ENCODE assay signal across 24 cellular contexts in genomic region chr9:14912849-14913248, GRCh38. TPM values are rescaled to one million over a fixed set of nuclear protein-coding genes. Genes with fewer than 3 reads are reported as not detected.
"Had no signal": no experiment of that assay in that cellular context is flagged by ENCODE, and none has a peak within 500 bp of the region (broad histone marks: within the 10 kb centered on the region; RNA-seq: fewer than 3 reads in every experiment).

No MANE protein-coding gene starts in this region.

- H3K36me3 ChIP-seq: brain microvascular endothelial cell, cardiac muscle cell had no signal

- H3K27me3 ChIP-seq: brain microvascular endothelial cell, cardiac muscle cell had no signal

- H3K9me3 ChIP-seq: SK-N-SH had no signal

- H3K4me3 ChIP-seq: cardiac muscle cell had no signal

- H3K27ac ChIP-seq: brain microvascular endothelial cell, cardiac muscle cell had no signal

- ATAC-seq: activated CD4-positive, CD25-positive, alpha-beta regulatory T cell treated with anti-CD3 and anti-CD28 coated beads, Interleukin-2, amount 50 U/mL, for 24 hours; activated CD8-positive, alpha-beta T cell treated with anti-CD3 and anti-CD28 coated beads for 36 hours; activated T-cell treated with anti-CD3 and anti-CD28 coated beads, Interleukin-2, amount 50 U/mL, for 72 hours had no signal

- DNase-seq: activated CD4-positive, alpha-beta T cell treated with anti-CD3 and anti-CD28 coated beads for 4 hours; activated CD8-positive, alpha-beta memory T cell treated with anti-CD3 and anti-CD28 coated beads, Interleukin-2, amount 50 U/mL, for 4 hours; activated CD8-positive, alpha-beta T cell treated with anti-CD3 and anti-CD28 coated beads for 36 hours; activated gamma-delta T cell treated with Interleukin-2 at 50 U/mL for 16 hours; activated naive CD4-positive, alpha-beta T cell treated with anti-CD3 and anti-CD28 coated beads, Interleukin-2, amount 10 ng/mL, durations not matched to agents 7 days and 5 days; activated naive CD8-positive, alpha-beta T cell treated with anti-CD3 and anti-CD28 coated beads for 36 hours; activated T-cell treated with anti-CD3 and anti-CD28 coated beads, Interleukin-2, amount 50 U/mL, for 72 hours; brain microvascular endothelial cell; Kasumi-1; KBM-7; NCI-H1105 treated with DMSO at 0.1 percent for 48 hours; NCI-H1436 treated with DMSO at 0.1 percent for 48 hours; NCI-H187; NCI-H2081; NCI-H226; NCI-H510A; SIG-M5; SK-N-SH; T-helper 1 cell had no signal

- H3K9ac ChIP-seq: SK-N-SH had no signal

RNA-seq across cellular contexts. Expression of gene FREM1, which starts 2.6 kb away (rescaled TPM):
- total RNA-seq: activated CD8-positive, alpha-beta T cell treated with anti-CD3 and anti-CD28 coated beads for 36 hours; activated naive CD8-positive, alpha-beta T cell treated with anti-CD3 and anti-CD28 coated beads for 36 hours; activated T-cell treated with anti-CD3 and anti-CD28 coated beads, Interleukin-2, amount 50 U/mL, for 72 hours; activated T-helper 2 cell treated with anti-CD3 and anti-CD28 coated beads, Interferon-gamma antibody, Interleukin-2, Interleukin-4, amounts not matched to agents 10 μg/mL and 5 μg/mL and 100 μg/mL, durations not matched to agents 14 hours and 24 hours and 36 hours; OCI-LY7; T-helper 2 cell treated with Interferon-gamma antibody and Interleukin-4, amounts not matched to agents 100 ng/mL and 5 ng/mL, for 36 hours had no signal
